ENCODE assay signal across 17 cellular contexts in the genomic region with DNA sequence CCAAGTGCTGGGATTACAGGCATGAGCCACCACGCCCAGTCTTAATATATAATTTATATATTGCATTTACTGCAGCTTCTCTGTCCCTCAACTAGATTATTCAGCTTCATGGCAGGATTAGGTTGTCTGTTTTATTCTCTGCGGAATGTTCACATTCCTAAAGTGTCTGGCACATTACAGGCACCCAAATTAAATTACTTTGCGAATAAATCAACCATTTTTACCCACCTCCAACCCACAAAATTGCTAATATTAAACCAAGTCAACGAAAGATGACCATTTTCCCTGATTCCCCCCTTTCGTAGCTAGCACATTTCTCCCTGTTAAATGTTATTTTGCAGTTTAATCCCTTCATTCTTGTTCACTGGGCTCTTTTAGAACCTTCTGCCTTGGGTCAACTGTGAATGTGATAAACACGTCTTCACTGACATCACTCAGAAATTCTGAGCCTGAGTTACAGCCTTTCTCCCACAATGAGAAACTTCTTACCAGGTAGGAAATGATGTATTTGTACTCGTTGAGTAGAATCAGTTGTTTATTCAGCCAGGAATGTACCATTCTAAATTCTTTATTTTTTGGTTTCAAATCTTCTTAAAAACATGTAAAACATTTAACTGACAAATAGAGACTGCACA. TPM values are rescaled to one million over a fixed set of nuclear protein-coding genes. Genes with fewer than 3 reads are reported as not detected.
DNase-seq lines count a peak whose midpoint lies in the region; ATAC-seq and TF ChIP-seq lines count a peak whose summit lies in the region.
"Had no signal": no experiment of that assay in that cellular context is flagged by ENCODE, and none has a peak within 500 bp of the region (broad histone marks: within the 10 kb centered on the region; RNA-seq: fewer than 3 reads in every experiment).

No MANE protein-coding gene starts in this region.

- H3K36me3 Mint-ChIP-seq in chondrocyte (ENCODE audit: low read depth): peaks cover 8% of the 10 kb centered on the region

- no peaks in the 10 kb centered on the region for H4K20me1 ChIP-seq in SK-N-SH (ENCODE audit: insufficient read depth)

- no peak overlapping the region for H3K4me3 Mint-ChIP-seq in chondrocyte (ENCODE audit: unreplicated experiment)
- H3K4me3 Mint-ChIP-seq: CD4-positive, alpha-beta memory T cell had no signal

- WGBS in SK-N-SH (ENCODE audit: low lambda C conversion rate): 56% methylated on average over 7 of the region's 7 CpGs

- TF ChIP-seq EP300 in SK-N-SH (IDR thresholded peaks at IDR 0.05; ENCODE audit: borderline replicate concordance in 1 of 2, low read depth in 1 of 2, low read length in 1 of 2): no peak

- H3K9ac ChIP-seq in SK-N-SH: no peak overlapping the region
- H3K9ac ChIP-seq: GM23248 had no signal

- H3K36me3 ChIP-seq in SK-N-SH (replicated peaks in 1 of 2; ENCODE audit: control insufficient read depth in 1 of 2, insufficient read depth in 2 of 2, low read length in 1 of 2): peaks cover 0 to 10% of the 10 kb centered on the region in 2 experiments
- H3K36me3 ChIP-seq: BE2C had no signal

- POLR2A ChIA-PET in SK-N-SH (lab: Yijun Ruan, JAX): no interaction called here

- peaks cover 14% of the 10 kb centered on the region for H3F3A ChIP-seq in SK-N-SH (replicated peaks; ENCODE audit: insufficient read depth)

- peaks cover 13% of the 10 kb centered on the region for H3K4me1 Mint-ChIP-seq in chondrocyte (ENCODE audit: low read depth)

- H3K79me2 ChIP-seq in SK-N-SH (ENCODE audit: insufficient read depth): peaks cover 11% of the 10 kb centered on the region; the same call in 1 of the 2 replicates

- TF ChIP-seq CTCF in SK-N-SH (IDR thresholded peaks at IDR 0.05) (no peak), chondrocyte (IDR thresholded peaks at IDR 0.05) (no peak), retinal pigment epithelial cell (conservative IDR thresholded peaks at IDR 0.05; ENCODE audit: low read depth, low read length) (no peak)

- no peaks in the 10 kb centered on the region for H3K9me3 Mint-ChIP-seq in chondrocyte (ENCODE audit: low read depth)
- H3K9me3 Mint-ChIP-seq: CD4-positive, alpha-beta memory T cell had no signal

- H3K4me2 ChIP-seq in SK-N-SH: no peak overlapping the region

- no peak overlapping the region for H3K4me3 ChIP-seq in SK-N-SH (ENCODE audit: low read depth in 2 of 2, low read length in 1 of 2)
- H3K4me3 ChIP-seq in retinal pigment epithelial cell (ENCODE audit: low read length): no peak overlapping the region
- H3K4me3 ChIP-seq: GM23248 had no signal

- H3K9me3 ChIP-seq in SK-N-SH: no peaks in the 10 kb centered on the region
- H3K9me3 ChIP-seq: BE2C had no signal

- peak overlapping the region; percentile 32 to 56; a peak in 2 of 4 replicates for H3K27ac ChIP-seq in SK-N-SH (ENCODE audit: low read depth in 2 of 2, low read length in 1 of 2)
- H3K27ac ChIP-seq: C4-2B, GM23248 had no signal

- ATAC-seq in HG02970 (IDR thresholded peaks at IDR 0.05; ENCODE audit: low FRiP score, unreplicated experiment): no peak
- ATAC-seq: HCT116 had no signal

- no peak for DNase-seq in SK-N-SH
- no peak for DNase-seq in chondrocyte (ENCODE audit: low spot score)
- peak; percentile 63 for DNase-seq in kidney tubule cell (ENCODE audit: low spot score)
- peak; percentile 13 for DNase-seq in retinal pigment epithelial cell (ENCODE audit: low read depth)
- DNase-seq in activated CD4-positive, CD25-positive, alpha-beta regulatory T cell (lab: John Stamatoyannopoulos, UW): no peak
- DNase-seq in globus pallidus (ENCODE audit: low spot score): no peak
- DNase-seq in NCI-H1694 (lab: John Stamatoyannopoulos, UW): no peak
- DNase-seq: ACHN; BE2C; CD4-positive, alpha-beta memory T cell; DMS153; DMS79 treated with DMSO at 0.1 percent for 48 hours; EL; GM23248 had no signal

- no peaks in the 10 kb centered on the region for H3K27me3 ChIP-seq in SK-N-SH (ENCODE audit: insufficient read depth)
- H3K27me3 ChIP-seq: BE2C had no signal

- peak overlapping the region; percentile 15 for H3K27ac Mint-ChIP-seq in chondrocyte (ENCODE audit: unreplicated experiment)

- no peak overlapping the region for H2AFZ ChIP-seq in SK-N-SH (ENCODE audit: low read depth)
- H2AFZ ChIP-seq: GM23248 had no signal

- no peak for TF ChIP-seq RAD21 in SK-N-SH (IDR thresholded peaks at IDR 0.05; ENCODE audit: low read length)

- CTCF ChIA-PET in SK-N-SH (lab: Yijun Ruan, JAX): interaction anchor here (0.9 to 1.1 kb wide), 2 partner anchors 25 to 175 kb away, joined by 3 read pairs; no protein-coding TSS in a partner anchor

- H3K27me3 Mint-ChIP-seq in chondrocyte (ENCODE audit: low read depth): no peaks in the 10 kb centered on the region
- H3K27me3 Mint-ChIP-seq: CD4-positive, alpha-beta memory T cell had no signal

- H3K4me1 ChIP-seq in SK-N-SH (ENCODE audit: control insufficient read depth in 1 of 2, insufficient read depth in 2 of 2, low read depth in 1 of 2, low read length in 1 of 2): no peaks in the 10 kb centered on the region; a peak in 1 of 4 replicates
- H3K4me1 ChIP-seq: BE2C had no signal

- no peaks in the 10 kb centered on the region for H3K9me2 ChIP-seq in SK-N-SH

TF ChIP-seq in SK-N-SH, 30 proteins besides CTCF, POLR2A, EP300 and RAD21:
- TF ChIP-seq YY1 (IDR thresholded peaks at IDR 0.05; ENCODE audit: low read depth): no peak
- TF ChIP-seq TCF12 (IDR thresholded peaks at IDR 0.05): no peak
- no peak for TF ChIP-seq ELF1 (IDR thresholded peaks at IDR 0.05)
- TF ChIP-seq SIN3A (IDR thresholded peaks at IDR 0.05; ENCODE audit: borderline replicate concordance, low read depth, low read length): no peak
- no peak for TF ChIP-seq FOXM1 (IDR thresholded peaks at IDR 0.05; ENCODE audit: low read depth)
- no peak for TF ChIP-seq NFIC (IDR thresholded peaks at IDR 0.05; ENCODE audit: borderline replicate concordance)
- TF ChIP-seq, protein P1, sequence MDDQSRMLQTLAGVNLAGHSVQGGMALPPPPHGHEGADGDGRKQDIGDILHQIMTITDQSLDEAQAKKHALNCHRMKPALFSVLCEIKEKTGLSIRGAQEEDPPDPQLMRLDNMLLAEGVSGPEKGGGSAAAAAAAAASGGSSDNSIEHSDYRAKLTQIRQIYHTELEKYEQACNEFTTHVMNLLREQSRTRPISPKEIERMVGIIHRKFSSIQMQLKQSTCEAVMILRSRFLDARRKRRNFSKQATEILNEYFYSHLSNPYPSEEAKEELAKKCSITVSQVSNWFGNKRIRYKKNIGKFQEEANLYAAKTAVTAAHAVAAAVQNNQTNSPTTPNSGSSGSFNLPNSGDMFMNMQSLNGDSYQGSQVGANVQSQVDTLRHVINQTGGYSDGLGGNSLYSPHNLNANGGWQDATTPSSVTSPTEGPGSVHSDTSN (IDR thresholded peaks at IDR 0.05): no peak
- no peak for TF ChIP-seq MXI1 (IDR thresholded peaks at IDR 0.05; ENCODE audit: low read depth, low read length)
- TF ChIP-seq CHD2 (IDR thresholded peaks at IDR 0.05; ENCODE audit: low read length, partially characterized antibody): no peak
- TF ChIP-seq GABPA (IDR thresholded peaks at IDR 0.05; ENCODE audit: low read depth): no peak
- TF ChIP-seq MEF2A (IDR thresholded peaks at IDR 0.05; ENCODE audit: borderline replicate concordance, low read depth): no peak
- no peak for TF ChIP-seq TAF1 (IDR thresholded peaks at IDR 0.05; ENCODE audit: borderline replicate concordance, low read depth, low read length)
- no peak for TF ChIP-seq GATA2 (CRISPR knock-in tag; IDR thresholded peaks at IDR 0.05)
- TF ChIP-seq FOXJ3 (CRISPR knock-in tag; IDR thresholded peaks at IDR 0.05): no peak
- TF ChIP-seq, protein P2, sequence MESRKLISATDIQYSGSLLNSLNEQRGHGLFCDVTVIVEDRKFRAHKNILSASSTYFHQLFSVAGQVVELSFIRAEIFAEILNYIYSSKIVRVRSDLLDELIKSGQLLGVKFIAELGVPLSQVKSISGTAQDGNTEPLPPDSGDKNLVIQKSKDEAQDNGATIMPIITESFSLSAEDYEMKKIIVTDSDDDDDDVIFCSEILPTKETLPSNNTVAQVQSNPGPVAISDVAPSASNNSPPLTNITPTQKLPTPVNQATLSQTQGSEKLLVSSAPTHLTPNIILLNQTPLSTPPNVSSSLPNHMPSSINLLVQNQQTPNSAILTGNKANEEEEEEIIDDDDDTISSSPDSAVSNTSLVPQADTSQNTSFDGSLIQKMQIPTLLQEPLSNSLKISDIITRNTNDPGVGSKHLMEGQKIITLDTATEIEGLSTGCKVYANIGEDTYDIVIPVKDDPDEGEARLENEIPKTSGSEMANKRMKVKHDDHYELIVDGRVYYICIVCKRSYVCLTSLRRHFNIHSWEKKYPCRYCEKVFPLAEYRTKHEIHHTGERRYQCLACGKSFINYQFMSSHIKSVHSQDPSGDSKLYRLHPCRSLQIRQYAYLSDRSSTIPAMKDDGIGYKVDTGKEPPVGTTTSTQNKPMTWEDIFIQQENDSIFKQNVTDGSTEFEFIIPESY (IDR thresholded peaks at IDR 0.05; ENCODE audit: borderline replicate concordance, low read depth): no peak
- TF ChIP-seq, protein P3, sequence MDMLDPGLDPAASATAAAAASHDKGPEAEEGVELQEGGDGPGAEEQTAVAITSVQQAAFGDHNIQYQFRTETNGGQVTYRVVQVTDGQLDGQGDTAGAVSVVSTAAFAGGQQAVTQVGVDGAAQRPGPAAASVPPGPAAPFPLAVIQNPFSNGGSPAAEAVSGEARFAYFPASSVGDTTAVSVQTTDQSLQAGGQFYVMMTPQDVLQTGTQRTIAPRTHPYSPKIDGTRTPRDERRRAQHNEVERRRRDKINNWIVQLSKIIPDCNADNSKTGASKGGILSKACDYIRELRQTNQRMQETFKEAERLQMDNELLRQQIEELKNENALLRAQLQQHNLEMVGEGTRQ (IDR thresholded peaks at IDR 0.05; ENCODE audit: borderline replicate concordance, low read depth, low read length): no peak
- TF ChIP-seq POLR2AphosphoS5 (IDR thresholded peaks at IDR 0.05; ENCODE audit: low read depth, low read length): no peak

RNA-seq across cellular contexts. Expression of a gene that starts 35.9 kb away (rescaled TPM):
- polyA plus RNA-seq in SK-N-SH (2012; rRNA removed): 10.0 and 11.1 TPM in 2 replicates
- polyA plus RNA-seq in SK-N-SH (2012; cell fraction: cytosol; rRNA removed): 5.4 and 7.7 TPM in 2 replicates
- polyA plus RNA-seq in SK-N-SH (2012; cell fraction: nucleus; rRNA removed): 25.0 and 36.2 TPM in 2 replicates
- 12.9 to 18.2 TPM (median 14.7 TPM) in 3 replicates for total RNA-seq in chondrocyte

RNA-seq across cellular contexts. Expression of a gene that starts 41.1 kb away (rescaled TPM):
- polyA plus RNA-seq in SK-N-SH (2012; rRNA removed): 35.5 and 38.2 TPM in 2 replicates
- polyA plus RNA-seq in SK-N-SH (2012; cell fraction: cytosol; rRNA removed): 29.5 and 29.9 TPM in 2 replicates
- 71.0 and 76.7 TPM in 2 replicates for polyA plus RNA-seq in SK-N-SH (2012; cell fraction: nucleus; rRNA removed)
- 46.3 to 49.7 TPM (median 47.2 TPM) in 3 replicates for total RNA-seq in chondrocyte

RNA-seq across cellular contexts. Expression of a gene that starts 47.0 kb away (rescaled TPM):
- polyA plus RNA-seq in SK-N-SH (2012; rRNA removed): 6.5 and 8.5 TPM in 2 replicates
- 6.9 and 8.9 TPM in 2 replicates for polyA plus RNA-seq in SK-N-SH (2012; cell fraction: cytosol; rRNA removed)
- 16.4 and 22.0 TPM in 2 replicates for polyA plus RNA-seq in SK-N-SH (2012; cell fraction: nucleus; rRNA removed)
- total RNA-seq in chondrocyte: 22.2 to 25.6 TPM (median 23.9 TPM) in 3 replicates

RNA-seq across cellular contexts. Expression of a gene that starts 57.9 kb away (rescaled TPM):
- 9.0 and 12.5 TPM in 2 replicates for polyA plus RNA-seq in SK-N-SH (2012; rRNA removed)
- polyA plus RNA-seq in SK-N-SH (2012; cell fraction: cytosol; rRNA removed): 4.5 and 7.5 TPM in 2 replicates
- polyA plus RNA-seq in SK-N-SH (2012; cell fraction: nucleus; rRNA removed): 29.6 and 32.4 TPM in 2 replicates
- total RNA-seq in chondrocyte: 34.3 to 39.6 TPM (median 38.3 TPM) in 3 replicates

Comparison
In these comparisons a context has a peak if more than half of its experiments do, and no peak if none do; other contexts are left out.
1. DNase-seq: peak in kidney tubule cell (single experiment) and retinal pigment epithelial cell (single experiment); none in SK-N-SH (single experiment), chondrocyte (single experiment), activated CD4-positive, CD25-positive, alpha-beta regulatory T cell (0 of 4), globus pallidus (single experiment) and NCI-H1694 (single experiment).